9 cellular contexts compared by ENCODE assay signal in the genomic region with DNA sequence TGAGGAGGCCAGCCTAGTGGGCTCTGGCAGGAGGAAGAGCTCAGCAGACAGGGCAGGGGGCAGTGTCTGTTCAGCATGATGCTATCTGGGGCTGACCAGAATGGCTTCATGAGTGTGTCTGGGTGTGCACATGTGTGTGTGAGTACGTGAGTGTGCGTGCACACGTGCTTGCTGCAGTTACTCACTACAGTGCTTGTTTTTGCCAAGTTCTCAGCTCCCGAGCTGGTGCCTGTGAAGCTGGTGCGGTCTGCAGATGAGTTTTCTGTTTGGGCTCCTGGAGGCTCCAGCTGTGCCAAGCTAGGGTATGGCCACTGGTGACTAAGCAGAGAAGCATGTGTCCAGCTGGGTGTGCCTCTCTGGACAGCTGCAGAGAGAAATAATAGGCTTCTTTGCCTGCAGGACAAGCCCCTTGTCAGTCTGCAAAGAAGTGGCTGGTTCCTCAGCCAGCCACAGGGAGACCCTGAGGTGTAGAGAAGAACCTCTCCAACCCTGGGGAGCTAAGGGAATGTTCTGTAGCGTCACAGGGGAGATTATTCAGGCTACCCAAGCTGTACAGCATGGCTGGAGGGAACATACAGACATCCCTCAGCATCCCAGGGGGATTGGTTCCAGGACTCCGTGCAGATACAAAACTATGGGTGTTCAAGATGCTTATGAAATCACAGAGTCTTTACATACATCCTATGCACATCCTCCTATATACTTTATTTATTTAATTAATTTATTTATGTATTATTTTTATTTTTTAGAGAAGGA. TPM values are rescaled to one million over a fixed set of nuclear protein-coding genes. Genes with fewer than 3 reads are reported as not detected.
A peak's percentile ranks its signal among the peaks of the same experiment; 100 is the strongest.
DNase-seq lines count a peak whose midpoint lies in the region; ATAC-seq and TF ChIP-seq lines count a peak whose summit lies in the region.
"Had no signal": no experiment of that assay in that cellular context is flagged by ENCODE, and none has a peak within 500 bp of the region (broad histone marks: within the 10 kb centered on the region; RNA-seq: fewer than 3 reads in every experiment).

No MANE protein-coding gene starts in this region.

- no peak overlapping the region for H2BK5ac ChIP-seq in neuronal stem cell (ENCODE audit: low read length)

- no peak overlapping the region for H3K23ac ChIP-seq in neuronal stem cell (ENCODE audit: low read depth, low read length, poor library complexity)

- H3K4ac ChIP-seq in neuronal stem cell (ENCODE audit: low read length) = no peak overlapping the region

- H3K9ac ChIP-seq in PC-3 (ENCODE audit: low read length) = peak overlapping the region; percentile 7; the same call in 1 of the 2 replicates
- no peak overlapping the region for H3K9ac ChIP-seq in neuronal stem cell (ENCODE audit: low read depth, low read length, poor library complexity)

- H3K36me3 ChIP-seq in PC-3 (ENCODE audit: low read depth, low read length) = no peaks in the 10 kb centered on the region
- H3K36me3 ChIP-seq in esophagus squamous epithelium = no peaks in the 10 kb centered on the region
- H3K36me3 ChIP-seq in neuronal stem cell (replicated peaks in 1 of 2; ENCODE audit: control insufficient read depth in 2 of 2, insufficient read depth in 2 of 2, low read length in 2 of 2) = no peaks in the 10 kb centered on the region

- TF ChIP-seq POLR2A in esophagus squamous epithelium (IDR thresholded peaks at IDR 0.05) = no peak

- no peaks in the 10 kb centered on the region for H4K20me1 ChIP-seq in PC-3 (ENCODE audit: low read length)

- H3F3A ChIP-seq in PC-3 (ENCODE audit: low read length, unreplicated experiment) = no peaks in the 10 kb centered on the region

- TF ChIP-seq CTCF in PC-3 (conservative IDR thresholded peaks at IDR 0.05; ENCODE audit: low read depth, low read length) = no peak; the same call in 1 of the 2 replicates
- no peak for TF ChIP-seq CTCF in esophagus squamous epithelium (IDR thresholded peaks at IDR 0.05)

- peak; percentile 89 for ATAC-seq in PC-3
- ATAC-seq in HG02623 (IDR thresholded peaks at IDR 0.05; ENCODE audit: unreplicated experiment) = no peak
- no peak for ATAC-seq in HG03457 (IDR thresholded peaks at IDR 0.05; ENCODE audit: unreplicated experiment)

- H3K14ac ChIP-seq in neuronal stem cell (ENCODE audit: low read length) = no peak overlapping the region

- no peaks in the 10 kb centered on the region for H3K9me2 ChIP-seq in PC-3 (replicated peaks; ENCODE audit: low read length)

- H3K27me3 ChIP-seq in PC-3 (ENCODE audit: low read length) = no peaks in the 10 kb centered on the region
- H3K27me3 ChIP-seq in esophagus squamous epithelium = no peaks in the 10 kb centered on the region
- H3K27me3 ChIP-seq in neuronal stem cell (ENCODE audit: control insufficient read depth in 3 of 3, insufficient read depth in 3 of 3, low read depth in 1 of 3, low read length in 3 of 3) = no peaks in the 10 kb centered on the region

- no peaks in the 10 kb centered on the region for H3K79me2 ChIP-seq in PC-3 (ENCODE audit: low read length)

- CTCF ChIA-PET in PC-3 (lab: Charles Lee) = interaction anchor here (0.5 to 1.3 kb wide), 4 partner anchors 40 to 199 kb away, joined by 3 to 8 read pairs (median 5); partner anchors contain the start of gene FAM50B

- BruUV-seq in PC-3 (replicated peaks; lab: Mats Ljungman, UMichigan) = no TSS peak

- DNase-seq in AG08395 (ENCODE audit: low spot score) = peak; percentile 96
- DNase-seq in PC-3 = peak; percentile 95
- no peak for DNase-seq in esophagus squamous epithelium (lab: John Stamatoyannopoulos, UW)
- DNase-seq in neuronal stem cell (ENCODE audit: low spot score) = no peak
- no peak for DNase-seq in NCI-H524 treated with DMSO at 0.1 percent for 48 hours (lab: John Stamatoyannopoulos, UW)
- no peak for DNase-seq in G401 (ENCODE audit: low spot score)
- DNase-seq: NCI-H1436 treated with DMSO at 0.1 percent for 48 hours had no signal

- H2BK12ac ChIP-seq in neuronal stem cell (ENCODE audit: low read length) = no peak overlapping the region

- no peak overlapping the region for H2AK5ac ChIP-seq in neuronal stem cell (ENCODE audit: low read depth, low read length)

- no peak overlapping the region for H2BK120ac ChIP-seq in neuronal stem cell (ENCODE audit: low read depth, low read length)

- in situ Hi-C loops in G401 (cut with HindIII; ENCODE audit: low sequenced_read_pairs) = no loop called here

- H3K4me3 ChIP-seq in PC-3 (ENCODE audit: low read length) (peak overlapping the region; percentile 10; the same call in 1 of the 2 replicates), esophagus squamous epithelium (no peak overlapping the region), neuronal stem cell (ENCODE audit: low read length in 2 of 2) (no peak overlapping the region)

- 52 to 67% methylated on average over 7 of the region's 7 CpGs for WGBS in esophagus squamous epithelium, 2 donors
- no CpG with 5 or more reads among the region's 7 CpGs for WGBS in neuronal stem cell (ENCODE audit: extremely low coverage in 2 of 2, insufficient read length in 2 of 2, insufficient replicate concordance in 1 of 2), 2 donors

- H3K4me2 ChIP-seq in PC-3 (ENCODE audit: low read length) (peak overlapping the region; percentile 76), neuronal stem cell (ENCODE audit: insufficient read depth, low read length, poor library complexity, severe bottlenecking) (no peak overlapping the region)

- POLR2A ChIA-PET in PC-3 (lab: Charles Lee; ENCODE audit: unreplicated experiment) = interaction anchor here (0.7 to 1.5 kb wide), 5 partner anchors 10 to 75 kb away, joined by 3 to 6 read pairs (median 3); no protein-coding TSS in a partner anchor

- no peak overlapping the region for H4K91ac ChIP-seq in neuronal stem cell (ENCODE audit: low read depth, low read length, poor library complexity)

- peaks cover 60% of the 10 kb centered on the region for H3K4me1 ChIP-seq in PC-3 (ENCODE audit: insufficient read depth, low read length)
- peaks cover 7 to 43% (median 28%) of the 10 kb centered on the region in 3 donors for H3K4me1 ChIP-seq in esophagus squamous epithelium
- H3K4me1 ChIP-seq in neuronal stem cell (ENCODE audit: control insufficient read depth in 2 of 2, insufficient read depth in 1 of 2, low read depth in 1 of 2, low read length in 2 of 2) = peaks cover 5 to 12% of the 10 kb centered on the region in 2 donors

- H4K8ac ChIP-seq in neuronal stem cell (ENCODE audit: low read depth, low read length) = no peak overlapping the region

- H3K9me3 ChIP-seq in PC-3 (ENCODE audit: low read length) = no peaks in the 10 kb centered on the region
- no peaks in the 10 kb centered on the region for H3K9me3 ChIP-seq in esophagus squamous epithelium
- no peaks in the 10 kb centered on the region for H3K9me3 ChIP-seq in neuronal stem cell (replicated peaks in 1 of 2; ENCODE audit: control insufficient read depth in 2 of 2, insufficient read depth in 1 of 2, low read depth in 1 of 2, low read length in 2 of 2)

- H3K18ac ChIP-seq in neuronal stem cell (ENCODE audit: low read length) = peak overlapping the region; percentile 32

- H3K79me1 ChIP-seq in neuronal stem cell (ENCODE audit: low read depth, low read length) = no peaks in the 10 kb centered on the region

- H2AFZ ChIP-seq in PC-3 (ENCODE audit: low read length) = peak overlapping the region; percentile 31; the same call in 1 of the 2 replicates
- peak overlapping the region; percentile 39 for H2AFZ ChIP-seq in neuronal stem cell (ENCODE audit: low read length)

- H3K27ac ChIP-seq in PC-3 (ENCODE audit: low read length) (peak overlapping the region; percentile 67), esophagus squamous epithelium (peak overlapping the region; percentile 9 to 79 (median 24)), neuronal stem cell (replicated peaks; ENCODE audit: low read length) (no peak overlapping the region)

- intact Hi-C loops in PC-3 (cut with micrococcal nuclease) = loop anchor here (2.0 to 5.0 kb wide), 3 partner anchors 16 to 57 kb away; partner anchors contain the start of genes FAM50B and PXDC1
- intact Hi-C loops in esophagus squamous epithelium (cut with DNase I) = no loop called here

- no peak overlapping the region for H2BK15ac ChIP-seq in neuronal stem cell (ENCODE audit: low read length)

RNA-seq across cellular contexts. Expression of gene FAM50B, which starts 40.2 kb away (rescaled TPM):
- total RNA-seq in PC-3 (2014; rRNA removed) (8.3 and 10.2 TPM in 2 replicates), esophagus squamous epithelium (10 to 100 TPM in 3 of 4 donors, 1 to 10 TPM in 1; 4.6 to 12.9 (median 11.8) TPM)
- polyA plus RNA-seq in neuronal stem cell (2013, experiment 1 of 2) = 2.6 TPM
- polyA plus RNA-seq in neuronal stem cell (2013, experiment 2 of 2) = 2.1 TPM
- total RNA-seq in G401 (2014; rRNA removed; shearing (Covaris generic)) = not detected in 2 replicates

RNA-seq across cellular contexts. Expression of gene PXDC1, which starts 57.4 kb away (rescaled TPM):
- 46.2 and 59.8 TPM in 2 replicates for total RNA-seq in PC-3 (2014; rRNA removed)
- 10 to 100 TPM; 12.1 to 58.0 (median 24.0) TPM for total RNA-seq in esophagus squamous epithelium
- 4.4 TPM for polyA plus RNA-seq in neuronal stem cell (2013, experiment 1 of 2)
- 4.7 TPM for polyA plus RNA-seq in neuronal stem cell (2013, experiment 2 of 2)
- 1.4 and 2.1 TPM in 2 replicates for total RNA-seq in G401 (2014; rRNA removed; shearing (Covaris generic))

Comparison
In these comparisons a context has a peak if more than half of its experiments do, and no peak if none do; other contexts are left out.
1. DNase-seq: peak in AG08395 (single experiment) and PC-3 (single experiment); none in esophagus squamous epithelium (single experiment), neuronal stem cell (single experiment), NCI-H524 treated with DMSO at 0.1 percent for 48 hours (single experiment) and G401 (single experiment).